Comparison of ENCODE assay signal across 2 cellular contexts in the genomic region with DNA sequence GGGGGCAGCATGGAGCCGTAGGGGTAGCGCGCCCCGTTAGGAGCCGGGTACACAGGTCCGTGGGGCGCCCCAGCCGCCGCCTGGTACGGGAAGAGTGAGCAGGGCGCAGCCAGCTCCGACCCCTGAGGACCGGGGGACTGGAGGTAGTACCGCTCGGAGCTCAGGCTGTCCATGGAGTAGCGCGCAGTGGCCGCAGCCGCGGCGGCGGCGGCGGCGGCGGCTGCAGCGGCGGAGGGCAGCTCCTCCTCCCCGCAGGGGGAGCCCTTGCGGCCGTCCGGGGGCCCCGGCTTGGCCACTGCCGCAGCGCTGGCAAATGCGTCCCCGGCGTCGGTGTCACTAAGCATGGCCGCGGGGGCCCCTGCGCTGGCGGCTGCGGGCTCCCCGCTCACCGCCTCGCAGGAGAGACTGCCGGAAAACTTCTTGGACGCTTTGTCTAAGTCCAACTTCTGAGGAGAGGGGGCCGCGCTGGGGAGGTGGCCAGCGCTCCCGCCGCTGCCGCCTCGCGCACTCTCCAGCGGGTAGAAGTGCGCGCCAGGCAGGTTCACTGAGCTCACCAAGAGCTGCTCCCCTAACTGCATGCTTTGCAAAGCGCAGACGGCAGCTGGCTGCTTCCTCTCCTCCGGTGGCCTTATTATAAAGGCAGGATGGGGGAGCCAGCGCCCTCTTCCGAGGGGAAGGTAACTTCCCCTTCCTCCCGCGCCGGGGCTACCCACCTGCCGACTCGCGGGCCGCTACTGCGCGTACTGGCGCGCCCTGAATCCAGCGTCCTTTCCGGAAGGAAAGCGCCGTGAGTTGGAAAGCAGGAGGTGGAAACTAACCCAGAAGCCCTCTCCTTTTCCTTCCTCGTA.
TF ChIP-seq lines count a peak whose summit lies in the region.

A gene (minus strand): TSS at position 607 of the 848 bp plus-strand sequence. CDS start 29 bp downstream, at position 578.

TF ChIP-seq in Ishikawa, 13 proteins besides CTCF, POLR2A, EP300 and RAD21 (continued from another document):
- TF ChIP-seq TAF1 (IDR thresholded peaks at IDR 0.05; ENCODE audit: low read depth), result peak; percentile 36; the same call in 1 of the 2 replicates
- TF ChIP-seq, protein P1, sequence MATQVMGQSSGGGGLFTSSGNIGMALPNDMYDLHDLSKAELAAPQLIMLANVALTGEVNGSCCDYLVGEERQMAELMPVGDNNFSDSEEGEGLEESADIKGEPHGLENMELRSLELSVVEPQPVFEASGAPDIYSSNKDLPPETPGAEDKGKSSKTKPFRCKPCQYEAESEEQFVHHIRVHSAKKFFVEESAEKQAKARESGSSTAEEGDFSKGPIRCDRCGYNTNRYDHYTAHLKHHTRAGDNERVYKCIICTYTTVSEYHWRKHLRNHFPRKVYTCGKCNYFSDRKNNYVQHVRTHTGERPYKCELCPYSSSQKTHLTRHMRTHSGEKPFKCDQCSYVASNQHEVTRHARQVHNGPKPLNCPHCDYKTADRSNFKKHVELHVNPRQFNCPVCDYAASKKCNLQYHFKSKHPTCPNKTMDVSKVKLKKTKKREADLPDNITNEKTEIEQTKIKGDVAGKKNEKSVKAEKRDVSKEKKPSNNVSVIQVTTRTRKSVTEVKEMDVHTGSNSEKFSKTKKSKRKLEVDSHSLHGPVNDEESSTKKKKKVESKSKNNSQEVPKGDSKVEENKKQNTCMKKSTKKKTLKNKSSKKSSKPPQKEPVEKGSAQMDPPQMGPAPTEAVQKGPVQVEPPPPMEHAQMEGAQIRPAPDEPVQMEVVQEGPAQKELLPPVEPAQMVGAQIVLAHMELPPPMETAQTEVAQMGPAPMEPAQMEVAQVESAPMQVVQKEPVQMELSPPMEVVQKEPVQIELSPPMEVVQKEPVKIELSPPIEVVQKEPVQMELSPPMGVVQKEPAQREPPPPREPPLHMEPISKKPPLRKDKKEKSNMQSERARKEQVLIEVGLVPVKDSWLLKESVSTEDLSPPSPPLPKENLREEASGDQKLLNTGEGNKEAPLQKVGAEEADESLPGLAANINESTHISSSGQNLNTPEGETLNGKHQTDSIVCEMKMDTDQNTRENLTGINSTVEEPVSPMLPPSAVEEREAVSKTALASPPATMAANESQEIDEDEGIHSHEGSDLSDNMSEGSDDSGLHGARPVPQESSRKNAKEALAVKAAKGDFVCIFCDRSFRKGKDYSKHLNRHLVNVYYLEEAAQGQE (IDR thresholded peaks at IDR 0.05; ENCODE audit: low read depth), result no peak
- no peak for TF ChIP-seq CEBPB (IDR thresholded peaks at IDR 0.05)
- no peak for TF ChIP-seq FOXM1 (IDR thresholded peaks at IDR 0.05; ENCODE audit: borderline replicate concordance, low read depth)
- TF ChIP-seq YY1 (IDR thresholded peaks at IDR 0.05; ENCODE audit: low read depth), result peak; percentile 31; the same call in 1 of the 2 replicates

TF ChIP-seq in SK-N-SH, 30 proteins besides CTCF, POLR2A, EP300 and RAD21 (continued from another document):
- TF ChIP-seq, protein P2, sequence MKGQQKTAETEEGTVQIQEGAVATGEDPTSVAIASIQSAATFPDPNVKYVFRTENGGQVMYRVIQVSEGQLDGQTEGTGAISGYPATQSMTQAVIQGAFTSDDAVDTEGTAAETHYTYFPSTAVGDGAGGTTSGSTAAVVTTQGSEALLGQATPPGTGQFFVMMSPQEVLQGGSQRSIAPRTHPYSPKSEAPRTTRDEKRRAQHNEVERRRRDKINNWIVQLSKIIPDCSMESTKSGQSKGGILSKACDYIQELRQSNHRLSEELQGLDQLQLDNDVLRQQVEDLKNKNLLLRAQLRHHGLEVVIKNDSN (IDR thresholded peaks at IDR 0.05; ENCODE audit: borderline replicate concordance, low read depth), result no peak
- TF ChIP-seq, protein P3, sequence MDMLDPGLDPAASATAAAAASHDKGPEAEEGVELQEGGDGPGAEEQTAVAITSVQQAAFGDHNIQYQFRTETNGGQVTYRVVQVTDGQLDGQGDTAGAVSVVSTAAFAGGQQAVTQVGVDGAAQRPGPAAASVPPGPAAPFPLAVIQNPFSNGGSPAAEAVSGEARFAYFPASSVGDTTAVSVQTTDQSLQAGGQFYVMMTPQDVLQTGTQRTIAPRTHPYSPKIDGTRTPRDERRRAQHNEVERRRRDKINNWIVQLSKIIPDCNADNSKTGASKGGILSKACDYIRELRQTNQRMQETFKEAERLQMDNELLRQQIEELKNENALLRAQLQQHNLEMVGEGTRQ (IDR thresholded peaks at IDR 0.05; ENCODE audit: borderline replicate concordance, low read depth, low read length), result no peak
- TF ChIP-seq, protein P4, sequence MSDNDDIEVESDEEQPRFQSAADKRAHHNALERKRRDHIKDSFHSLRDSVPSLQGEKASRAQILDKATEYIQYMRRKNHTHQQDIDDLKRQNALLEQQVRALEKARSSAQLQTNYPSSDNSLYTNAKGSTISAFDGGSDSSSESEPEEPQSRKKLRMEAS (IDR thresholded peaks at IDR 0.05; ENCODE audit: low read depth), result no peak
- TF ChIP-seq TCF12 (IDR thresholded peaks at IDR 0.05) (no peak), SIN3A (IDR thresholded peaks at IDR 0.05; ENCODE audit: borderline replicate concordance, low read depth, low read length) (no peak), NRF1 (IDR thresholded peaks at IDR 0.05; ENCODE audit: low read depth, low read length) (no peak), EZH2phosphoT487 (IDR thresholded peaks at IDR 0.05; ENCODE audit: borderline replicate concordance, low read depth) (no peak), MXI1 (IDR thresholded peaks at IDR 0.05; ENCODE audit: low read depth, low read length) (no peak), JUND (IDR thresholded peaks at IDR 0.05) (no peak), RCOR1 (IDR thresholded peaks at IDR 0.05; ENCODE audit: low read length) (no peak), TAF1 (IDR thresholded peaks at IDR 0.05; ENCODE audit: borderline replicate concordance, low read depth, low read length) (no peak), ELF1 (IDR thresholded peaks at IDR 0.05) (no peak), CHD2 (IDR thresholded peaks at IDR 0.05; ENCODE audit: low read length, partially characterized antibody) (no peak), FOSL2 (IDR thresholded peaks at IDR 0.05; ENCODE audit: borderline replicate concordance, low read depth) (no peak), NFIC (IDR thresholded peaks at IDR 0.05; ENCODE audit: borderline replicate concordance) (no peak), MEF2A (IDR thresholded peaks at IDR 0.05; ENCODE audit: borderline replicate concordance, low read depth) (no peak)
